ENCODE assay signal across 15 cellular contexts in the genomic region with DNA sequence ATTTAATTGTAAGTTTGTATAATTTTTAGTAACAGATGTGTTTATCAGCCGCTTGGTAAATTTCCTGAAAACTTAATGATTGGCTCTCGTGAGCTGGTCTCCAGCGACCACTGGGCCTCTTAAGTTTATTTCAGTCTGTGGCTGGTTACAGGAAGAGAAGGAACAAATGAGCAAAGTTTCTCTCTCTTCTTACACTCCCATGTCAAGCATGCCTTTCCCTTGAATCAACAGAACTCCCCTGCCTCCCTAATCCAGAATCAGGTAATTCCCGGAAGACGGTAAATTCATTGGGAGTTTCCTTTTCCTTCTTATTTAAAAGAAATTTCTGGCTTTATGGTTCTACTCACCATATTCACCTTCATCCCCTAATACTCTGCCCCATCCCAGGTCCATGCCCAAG. TPM values are rescaled to one million over a fixed set of nuclear protein-coding genes. Genes with fewer than 3 reads are reported as not detected.
DNase-seq lines count a peak whose midpoint lies in the region; ATAC-seq and TF ChIP-seq lines count a peak whose summit lies in the region.
"Had no signal": no experiment of that assay in that cellular context is flagged by ENCODE, and none has a peak within 500 bp of the region (broad histone marks: within the 10 kb centered on the region; RNA-seq: fewer than 3 reads in every experiment).

No MANE protein-coding gene starts in this region.

- DNase-seq in NCI-H226 (peak; percentile 21), glomerular visceral epithelial cell (ENCODE audit: extremely low spot score) (peak; percentile 12), renal cortical epithelial cell (ENCODE audit: low read depth) (peak; percentile 30), sigmoid colon (no peak), posterior cingulate gyrus (no peak)
- DNase-seq: BE2C; CD4-positive, alpha-beta memory T cell; DMS79 treated with DMSO at 0.1 percent for 48 hours; GDM1; HCEC 1CT; HFFc6 had no signal

- intact Hi-C loops in sigmoid colon (cut with DNase I): no loop called here
- intact Hi-C loops in posterior cingulate gyrus (cut with DNase I): no loop called here

- TF ChIP-seq POLR2A in sigmoid colon (IDR thresholded peaks at IDR 0.05): no peak

- no peak for TF ChIP-seq CTCF in sigmoid colon (IDR thresholded peaks at IDR 0.05)

- no peak for ATAC-seq in GM21526 (IDR thresholded peaks at IDR 0.05; ENCODE audit: low FRiP score, unreplicated experiment)
- ATAC-seq: A549 had no signal

- H3K36me3 ChIP-seq in sigmoid colon: no peaks in the 10 kb centered on the region
- H3K36me3 ChIP-seq: BE2C had no signal

- no peaks in the 10 kb centered on the region for H3K27me3 ChIP-seq in sigmoid colon
- H3K27me3 ChIP-seq: BE2C had no signal

- no peak overlapping the region for H3K4me3 ChIP-seq in sigmoid colon
- H3K4me3 ChIP-seq: A549 had no signal

- H3K4me1 ChIP-seq in sigmoid colon: no peaks in the 10 kb centered on the region
- H3K4me1 ChIP-seq: A549, BE2C had no signal

- no peak overlapping the region for H3K27ac ChIP-seq in sigmoid colon
- H3K27ac ChIP-seq: A549, C4-2B, HL-60 had no signal

- no peaks in the 10 kb centered on the region for H3K9me3 ChIP-seq in sigmoid colon
- H3K9me3 ChIP-seq: A549, BE2C had no signal

- 72 to 91% methylated on average over 5 of the region's 5 CpGs for WGBS in sigmoid colon, 2 donors

- TF ChIP-seq EP300 in sigmoid colon (IDR thresholded peaks at IDR 0.05): no peak

RNA-seq across cellular contexts. Expression of a gene that starts 52.5 kb away (rescaled TPM):
- total RNA-seq in renal cortical epithelial cell (102 and 204 TPM in 2 replicates), sigmoid colon (10 to 100 TPM; 38.6 to 96.4 (median 66.7) TPM)
- 100 to 1,000 TPM; 101 to 163 (median 135) TPM for polyA plus RNA-seq in sigmoid colon

Comparison
In these comparisons a context has a peak if more than half of its experiments do, and no peak if none do; other contexts are left out.
1. DNase-seq: peak in NCI-H226 (single experiment), glomerular visceral epithelial cell (single experiment) and renal cortical epithelial cell (single experiment); none in sigmoid colon (single experiment) and posterior cingulate gyrus (0 of 10).